ENCODE assay signal across 16 cellular contexts in genomic region chr11:34633640-34633989, GRCh38. TPM values are rescaled to one million over a fixed set of nuclear protein-coding genes. Genes with fewer than 3 reads are reported as not detected.
DNase-seq lines count a peak whose midpoint lies in the region; ATAC-seq and TF ChIP-seq lines count a peak whose summit lies in the region.
"Had no signal": no experiment of that assay in that cellular context is flagged by ENCODE, and none has a peak within 500 bp of the region (broad histone marks: within the 10 kb centered on the region; RNA-seq: fewer than 3 reads in every experiment).

No MANE protein-coding gene starts in this region.

- no peaks in the 10 kb centered on the region for H3K36me3 ChIP-seq in PC-3 (ENCODE audit: low read depth, low read length)
- H3K36me3 ChIP-seq in hepatocyte (replicated peaks; ENCODE audit: insufficient read depth, low read depth), result no peaks in the 10 kb centered on the region
- H3K36me3 ChIP-seq in GM23248 (ENCODE audit: low read depth), result no peaks in the 10 kb centered on the region
- no peaks in the 10 kb centered on the region for H3K36me3 ChIP-seq in BE2C
- H3K36me3 ChIP-seq: heart left ventricle, left lung, neural progenitor cell, upper lobe of left lung had no signal

- intact Hi-C loops in PC-3 (cut with micrococcal nuclease), result no loop called here

- H3K9ac ChIP-seq in PC-3 (ENCODE audit: low read length) (no peak overlapping the region), GM23248 (no peak overlapping the region)
- H3K9ac ChIP-seq: neural progenitor cell had no signal

- no peaks in the 10 kb centered on the region for H3K27me3 ChIP-seq in PC-3 (ENCODE audit: low read length)
- no peaks in the 10 kb centered on the region for H3K27me3 ChIP-seq in hepatocyte
- no peaks in the 10 kb centered on the region for H3K27me3 ChIP-seq in GM23248 (replicated peaks; ENCODE audit: insufficient read depth)
- H3K27me3 ChIP-seq in BE2C, result no peaks in the 10 kb centered on the region
- H3K27me3 ChIP-seq: heart left ventricle, left lung, neural progenitor cell, upper lobe of left lung had no signal

- in situ Hi-C loops in GM23248 (cut with MboI), result no loop called here

- CTCF ChIA-PET in PC-3 (lab: Charles Lee), result no interaction called here

- no TSS peak for BruUV-seq in PC-3 (replicated peaks; lab: Mats Ljungman, UMichigan)

- H3K4me2 ChIP-seq in PC-3 (ENCODE audit: low read length) (peak overlapping the region; percentile 78), hepatocyte (peak overlapping the region; percentile 25), GM23248 (ENCODE audit: unreplicated experiment) (no peak overlapping the region)

- no peak for TF ChIP-seq CTCF in 22Rv1 (IDR thresholded peaks at IDR 0.05)
- TF ChIP-seq CTCF in PC-3 (conservative IDR thresholded peaks at IDR 0.05; ENCODE audit: low read depth, low read length), result no peak
- TF ChIP-seq CTCF in hepatocyte (IDR thresholded peaks at IDR 0.05; ENCODE audit: poor library complexity), result no peak
- no peak for TF ChIP-seq CTCF in GM20000 (IDR thresholded peaks at IDR 0.05; ENCODE audit: extremely low read depth, missing control alignments)
- no peak for TF ChIP-seq CTCF in BE2C (IDR thresholded peaks at IDR 0.05; ENCODE audit: low read depth, low read length)

- H4K20me1 ChIP-seq in PC-3 (ENCODE audit: low read length), result no peaks in the 10 kb centered on the region
- no peaks in the 10 kb centered on the region for H4K20me1 ChIP-seq in hepatocyte (ENCODE audit: insufficient read depth, poor library complexity, severe bottlenecking)
- no peaks in the 10 kb centered on the region for H4K20me1 ChIP-seq in GM23248 (ENCODE audit: insufficient read depth)

- H3K79me2 ChIP-seq in PC-3 (ENCODE audit: low read length) (peaks cover 93% of the 10 kb centered on the region), hepatocyte (no peaks in the 10 kb centered on the region), GM23248 (ENCODE audit: insufficient read depth) (no peaks in the 10 kb centered on the region)

- H2AFZ ChIP-seq in PC-3 (ENCODE audit: low read length) (no peak overlapping the region), hepatocyte (no peak overlapping the region), GM23248 (no peak overlapping the region)
- H2AFZ ChIP-seq: neural progenitor cell had no signal

- H3K9me2 ChIP-seq in PC-3 (replicated peaks; ENCODE audit: low read length) (no peaks in the 10 kb centered on the region), hepatocyte (replicated peaks; ENCODE audit: insufficient read depth) (no peaks in the 10 kb centered on the region), GM23248 (ENCODE audit: insufficient read depth) (no peaks in the 10 kb centered on the region)

- H3K9me3 ChIP-seq in PC-3 (ENCODE audit: low read length) (no peaks in the 10 kb centered on the region), hepatocyte (ENCODE audit: low read depth) (no peaks in the 10 kb centered on the region), GM23248 (ENCODE audit: low read depth) (no peaks in the 10 kb centered on the region), BE2C (no peaks in the 10 kb centered on the region)
- H3K9me3 ChIP-seq: heart left ventricle, left lung, upper lobe of left lung had no signal

- H3F3A ChIP-seq in PC-3 (ENCODE audit: low read length, unreplicated experiment), result peaks cover 5% of the 10 kb centered on the region
- H3F3A ChIP-seq in GM23248 (ENCODE audit: insufficient read depth), result no peaks in the 10 kb centered on the region

- H3K27ac ChIP-seq in 22Rv1 (peak overlapping the region; percentile 99), PC-3 (ENCODE audit: low read length) (peak overlapping the region; percentile 88), hepatocyte (peak overlapping the region; percentile 24), GM23248 (no peak overlapping the region)
- H3K27ac ChIP-seq: neural progenitor cell had no signal

- DNase-seq in PC-3, result no peak
- DNase-seq in hepatocyte (ENCODE audit: low spot score), result no peak
- DNase-seq in GM23248, result no peak
- DNase-seq in GM20000 (ENCODE audit: low spot score), result no peak
- DNase-seq in CD1c-positive myeloid dendritic cell (ENCODE audit: extremely low spot score), result no peak
- DNase-seq in BE2C, result no peak
- DNase-seq: activated CD4-positive, CD25-positive, alpha-beta regulatory T cell; activated T-cell treated with anti-CD3 and anti-CD28 coated beads, Interleukin-2, amount 50 U/mL, for 72 hours; heart left ventricle; left lung; NCI-H1694; upper lobe of left lung had no signal

- ATAC-seq in GM21786 (IDR thresholded peaks at IDR 0.05; ENCODE audit: unreplicated experiment) (peak; percentile 19), PC-3 (no peak)
- ATAC-seq: heart left ventricle had no signal

- H3K4me1 ChIP-seq in PC-3 (ENCODE audit: insufficient read depth, low read length) (peaks cover 61% of the 10 kb centered on the region), hepatocyte (ENCODE audit: insufficient read depth) (peaks cover 50% of the 10 kb centered on the region), GM23248 (ENCODE audit: insufficient read depth) (peaks cover 16% of the 10 kb centered on the region), BE2C (no peaks in the 10 kb centered on the region)

- POLR2A ChIA-PET in PC-3 (lab: Charles Lee; ENCODE audit: unreplicated experiment), result no interaction called here

- H3K4me3 ChIP-seq in PC-3 (ENCODE audit: low read length) (no peak overlapping the region), hepatocyte (no peak overlapping the region), GM23248 (no peak overlapping the region), BE2C (ENCODE audit: low read depth, low read length) (no peak overlapping the region)
- H3K4me3 ChIP-seq: heart left ventricle, left lung, neural progenitor cell, upper lobe of left lung had no signal

RNA-seq across cellular contexts. Expression of gene EHF, which starts 12.7 kb away (rescaled TPM):
- 29.0 and 37.0 TPM in 2 replicates for total RNA-seq in PC-3 (2014; rRNA removed)
- 8.6 and 9.0 TPM in 2 replicates for total RNA-seq in hepatocyte
- polyA plus RNA-seq in hepatocyte, result 5.8 and 6.2 TPM in 2 replicates
- total RNA-seq in GM23248 (2014; rRNA removed; shearing (Covaris generic)), result not detected in 2 replicates
- not detected in 2 replicates for polyA plus RNA-seq in GM23248 (2016; fragmentation: Nextera tagmentation; extraction: Ambion mirVana)
- not detected for polyA plus RNA-seq in BE2C (2012; ENCODE audit: insufficient read depth, insufficient read length, low read depth)
- total RNA-seq: activated T-cell treated with anti-CD3 and anti-CD28 coated beads, Interleukin-2, amount 50 U/mL, for 72 hours; skeletal muscle tissue had no signal
